24 cellular contexts compared by ENCODE assay signal in the genomic region with DNA sequence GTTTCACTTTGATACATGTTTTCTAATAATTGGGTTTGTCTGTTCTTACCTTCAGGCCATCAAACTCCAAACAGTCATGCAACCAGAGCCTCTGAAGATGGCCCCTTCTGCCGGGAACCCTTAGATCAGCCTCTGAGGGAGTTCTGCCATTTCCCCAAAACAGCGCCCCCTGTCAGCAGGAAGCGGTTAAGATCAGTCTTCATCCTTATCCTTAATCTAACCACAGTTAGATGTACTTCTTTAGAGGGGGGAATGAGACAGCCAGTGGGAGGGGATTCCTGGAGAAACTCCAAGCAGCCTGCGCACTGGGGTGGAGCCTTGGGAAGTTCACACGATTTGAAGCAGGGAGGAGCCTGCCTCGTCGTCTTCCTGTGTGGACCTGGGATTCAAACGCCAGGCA.
DNase-seq lines count a peak whose midpoint lies in the region; ATAC-seq and TF ChIP-seq lines count a peak whose summit lies in the region.
"Had no signal": no experiment of that assay in that cellular context is flagged by ENCODE, and none has a peak within 500 bp of the region (broad histone marks: within the 10 kb centered on the region; RNA-seq: fewer than 3 reads in every experiment).

No MANE protein-coding gene starts in this region.

- H3K4me1 Mint-ChIP-seq in endodermal cell = no peaks in the 10 kb centered on the region
- H3K4me1 Mint-ChIP-seq: activated naive CD8-positive, alpha-beta T cell treated with anti-CD3 and anti-CD28 coated beads for 36 hours; CD8-positive, alpha-beta memory T cell; T-cell had no signal

- CTCF ChIA-PET in AG04450 (lab: Charles Lee) = no interaction called here

- TF ChIP-seq POLR2A in breast epithelium (IDR thresholded peaks at IDR 0.05) = no peak

- H3K9me3 ChIP-seq in AG04450 (ENCODE audit: control insufficient read depth, insufficient read depth, low read length) = peaks cover 13% of the 10 kb centered on the region
- H3K9me3 ChIP-seq in endodermal cell (ENCODE audit: control insufficient read depth, low read length) = peaks cover 30% of the 10 kb centered on the region
- H3K9me3 ChIP-seq in breast epithelium = peaks cover 27 to 52% of the 10 kb centered on the region in 2 donors

- no peaks in the 10 kb centered on the region for H3K27me3 Mint-ChIP-seq in endodermal cell (ENCODE audit: insufficient read depth)
- H3K27me3 Mint-ChIP-seq: activated naive CD8-positive, alpha-beta T cell treated with anti-CD3 and anti-CD28 coated beads for 36 hours; CD8-positive, alpha-beta memory T cell; T-cell had no signal

- intact Hi-C loops in breast epithelium (cut with DNase I; ENCODE audit: low total_unique reads) = no loop called here

- POLR2A ChIA-PET in AG04450 (lab: Yijun Ruan, JAX) = no interaction called here

- no peak overlapping the region for H3K9ac ChIP-seq in endodermal cell (ENCODE audit: extremely low read depth, low read length, poor library complexity, severe bottlenecking)

- H3K4me1 ChIP-seq in endodermal cell (ENCODE audit: control insufficient read depth, insufficient read depth, low read length) (no peaks in the 10 kb centered on the region), breast epithelium (no peaks in the 10 kb centered on the region)
- H3K4me1 ChIP-seq: body of pancreas, lower lobe of right lung, vagina had no signal

- H3K36me3 ChIP-seq in endodermal cell (ENCODE audit: control insufficient read depth, insufficient read depth, low read length) (no peaks in the 10 kb centered on the region), breast epithelium (peaks cover under 1% of the 10 kb centered on the region)
- H3K36me3 ChIP-seq: lower lobe of right lung, vagina had no signal

- H3K4me3 ChIP-seq in AG04450 (ENCODE audit: low read depth, low read length) (no peak overlapping the region), endodermal cell (ENCODE audit: low read length) (no peak overlapping the region), breast epithelium (no peak overlapping the region)
- H3K4me3 ChIP-seq: body of pancreas, coronary artery, lower lobe of right lung, vagina had no signal

- H3K27ac ChIP-seq in AG04450 (ENCODE audit: low read depth, low read length) = no peak overlapping the region
- no peak overlapping the region for H3K27ac ChIP-seq in endodermal cell (ENCODE audit: low read depth, low read length)
- H3K27ac ChIP-seq in breast epithelium = no peak overlapping the region
- H3K27ac ChIP-seq: body of pancreas, coronary artery, lower lobe of right lung, RWPE1, vagina, VCaP had no signal

- no peak for ATAC-seq in HG02759 (IDR thresholded peaks at IDR 0.05; ENCODE audit: unreplicated experiment)
- ATAC-seq: body of pancreas, lower lobe of right lung, T-cell had no signal

- 86 to 100% methylated on average over 5 to 8 of the region's 8 CpGs for WGBS in endodermal cell (ENCODE audit: insufficient coverage in 1 of 2, insufficient read length in 1 of 2), 2 experiments

- H3K27me3 ChIP-seq in AG04450 (ENCODE audit: control insufficient read depth, insufficient read depth, low read length) = no peaks in the 10 kb centered on the region
- no peaks in the 10 kb centered on the region for H3K27me3 ChIP-seq in endodermal cell (ENCODE audit: control insufficient read depth, insufficient read depth, low read length, poor library complexity, severe bottlenecking)
- no peaks in the 10 kb centered on the region for H3K27me3 ChIP-seq in breast epithelium
- H3K27me3 ChIP-seq: body of pancreas, vagina had no signal

- no peak overlapping the region for H3K27ac Mint-ChIP-seq in endodermal cell
- H3K27ac Mint-ChIP-seq: activated naive CD8-positive, alpha-beta T cell treated with anti-CD3 and anti-CD28 coated beads for 36 hours; CD8-positive, alpha-beta memory T cell; T-cell had no signal

- H3K9me3 Mint-ChIP-seq in endodermal cell = peaks cover 58% of the 10 kb centered on the region

- H3K4me3 Mint-ChIP-seq in endodermal cell = no peak overlapping the region
- H3K4me3 Mint-ChIP-seq: activated naive CD8-positive, alpha-beta T cell treated with anti-CD3 and anti-CD28 coated beads for 36 hours; CD8-positive, alpha-beta memory T cell; T-cell had no signal

- no peaks in the 10 kb centered on the region for H3K36me3 Mint-ChIP-seq in endodermal cell (ENCODE audit: low read depth)

- TF ChIP-seq CTCF in AG04450 (IDR thresholded peaks at IDR 0.05; ENCODE audit: low read depth, low read length) = 0 out of 2 replicates have a peak, but pooled peaks have one; percentile 7
- peak; percentile 13; the same call in 1 of the 3 replicates for TF ChIP-seq CTCF in GM12872 (IDR thresholded peaks at IDR 0.05; ENCODE audit: insufficient read depth, low read depth, low read length)
- TF ChIP-seq CTCF in endodermal cell (conservative IDR thresholded peaks at IDR 0.05) = peak; percentile 44
- TF ChIP-seq CTCF in breast epithelium (IDR thresholded peaks at IDR 0.05) = no peak

- no peak for DNase-seq in AG04450 (ENCODE audit: low read depth, low spot score)
- DNase-seq in NCI-H69 (lab: John Stamatoyannopoulos, UW) = peak; percentile 0
- peak; percentile 63 for DNase-seq in endodermal cell
- DNase-seq in SKM-1 (lab: John Stamatoyannopoulos, UW; ENCODE audit: unreplicated experiment) = no peak
- DNase-seq in SW480 (ENCODE audit: low spot score) = no peak
- no peak for DNase-seq in breast epithelium (ENCODE audit: low spot score in 2 of 2)
- DNase-seq: activated CD8-positive, alpha-beta memory T cell treated with anti-CD3 and anti-CD28 coated beads for 24 hours; activated naive CD8-positive, alpha-beta T cell treated with anti-CD3 and anti-CD28 coated beads for 36 hours; body of pancreas; CD8-positive, alpha-beta memory T cell; islet precursor cell; lower lobe of right lung; NCI-H1048; NCI-H2081; NCI-H446 treated with DMSO at 0.1 percent for 48 hours; occipital lobe; stimulated activated CD8-positive, alpha-beta memory T cell treated with anti-CD3 and anti-CD28 coated beads, Interleukin-4, amount 100 ng/mL, for 48 hours; T-cell had no signal

Comparison
In these comparisons a context has a peak if more than half of its experiments do, and no peak if none do; other contexts are left out.
1. DNase-seq: peak in NCI-H69 (single experiment) and endodermal cell (single experiment); none in AG04450 (single experiment), SKM-1 (single experiment), SW480 (single experiment) and breast epithelium (0 of 2).
2. CTCF ChIP-seq: peak in AG04450 (single experiment), GM12872 (single experiment) and endodermal cell (single experiment); none in breast epithelium (0 of 3).